ENCODE assay signal across 8 cellular contexts in genomic region chr1:91684599-91685196, GRCh38.
A peak's percentile ranks its signal among the peaks of the same experiment; 100 is the strongest.
DNase-seq lines count a peak whose midpoint lies in the region; ATAC-seq and TF ChIP-seq lines count a peak whose summit lies in the region.

No MANE protein-coding gene starts in this region.

- H3K27ac ChIP-seq in OCI-LY7 (ENCODE audit: low read depth, low read length, poor library complexity, severe bottlenecking) = no peak overlapping the region
- H3K27ac ChIP-seq in esophagus squamous epithelium = peak overlapping the region; percentile 18 to 63 (median 52)

- no peaks in the 10 kb centered on the region for H3K79me2 ChIP-seq in OCI-LY7 (ENCODE audit: insufficient read depth, low read depth, low read length)

- 32 to 43% methylated on average over 3 to 6 of the region's 6 CpGs for WGBS in esophagus squamous epithelium, 2 donors

- ATAC-seq in GM18511 (IDR thresholded peaks at IDR 0.05; ENCODE audit: unreplicated experiment) (peak; percentile 55), GM18873 (IDR thresholded peaks at IDR 0.05; ENCODE audit: low FRiP score, unreplicated experiment) (no peak)

- no peaks in the 10 kb centered on the region for H3K36me3 ChIP-seq in OCI-LY7 (ENCODE audit: insufficient read depth, low read length)
- peaks cover 0 to 29% (median 0%) of the 10 kb centered on the region in 3 donors for H3K36me3 ChIP-seq in esophagus squamous epithelium

- no peak overlapping the region for H3K4me2 ChIP-seq in OCI-LY7 (ENCODE audit: low read length)

- no peaks in the 10 kb centered on the region for H4K20me1 ChIP-seq in OCI-LY7 (ENCODE audit: insufficient read depth, low read length)

- no peak overlapping the region for H2AFZ ChIP-seq in OCI-LY7 (ENCODE audit: low read length)

- TF ChIP-seq CTCF in OCI-LY7 (conservative IDR thresholded peaks at IDR 0.05; ENCODE audit: low read length) (no peak), esophagus squamous epithelium (IDR thresholded peaks at IDR 0.05) (no peak)

- no peaks in the 10 kb centered on the region for H3K9me2 ChIP-seq in OCI-LY7 (ENCODE audit: insufficient read depth, low read length)

- CTCF ChIA-PET in OCI-LY7 (lab: Charles Lee; ENCODE audit: unreplicated experiment) = no interaction called here

- no peaks in the 10 kb centered on the region for H3K9me3 ChIP-seq in OCI-LY7 (ENCODE audit: low read length)
- no peaks in the 10 kb centered on the region for H3K9me3 ChIP-seq in esophagus squamous epithelium

- POLR2A ChIA-PET in OCI-LY7 (lab: Charles Lee) = interaction anchor here (0.9 to 1.2 kb wide), 2 partner anchors 18 to 226 kb away, joined by 3 read pairs; no protein-coding TSS in a partner anchor

- no peaks in the 10 kb centered on the region for H3K4me1 ChIP-seq in OCI-LY7 (ENCODE audit: insufficient read depth, low read length, poor library complexity, severe bottlenecking)
- H3K4me1 ChIP-seq in esophagus squamous epithelium = peaks cover 14 to 70% (median 46%) of the 10 kb centered on the region in 3 donors

- no peak overlapping the region for H3K4me3 ChIP-seq in OCI-LY7 (ENCODE audit: low read depth, low read length, poor library complexity, severe bottlenecking)
- no peak overlapping the region for H3K4me3 ChIP-seq in esophagus squamous epithelium

- no TSS peak for BruUV-seq in OCI-LY7 (replicated peaks; lab: Mats Ljungman, UMichigan)

- DNase-seq in OCI-LY7 (ENCODE audit: low spot score) (peak; percentile 1), esophagus squamous epithelium (lab: John Stamatoyannopoulos, UW) (no peak), retina (peak; percentile 30), globus pallidus (ENCODE audit: low spot score) (no peak), NCI-H1694 (lab: John Stamatoyannopoulos, UW) (no peak), T1000 (lab: John Stamatoyannopoulos, UW) (no peak)

- intact Hi-C loops in OCI-LY7 (cut with micrococcal nuclease; ENCODE audit: unreplicated experiment) = no loop called here
- intact Hi-C loops in esophagus squamous epithelium (cut with DNase I) = no loop called here

- no peak for TF ChIP-seq POLR2A in esophagus squamous epithelium (IDR thresholded peaks at IDR 0.05)

- no peaks in the 10 kb centered on the region for H3K27me3 ChIP-seq in esophagus squamous epithelium

Comparison
In these comparisons a context has a peak if more than half of its experiments do, and no peak if none do; other contexts are left out.
1. DNase-seq: peak in OCI-LY7 (single experiment) and retina (single experiment); none in esophagus squamous epithelium (single experiment), globus pallidus (single experiment), NCI-H1694 (single experiment) and T1000 (single experiment).